In genomic region chr1:100127226-100127625, GRCh38 we compare ENCODE assay signal across 18 cellular contexts.
"Had no signal": no experiment of that assay in that cellular context is flagged by ENCODE, and none has a peak within 500 bp of the region (broad histone marks: within the 10 kb centered on the region; RNA-seq: fewer than 3 reads in every experiment).

No MANE protein-coding gene starts in this region.

- FAIRE-seq: RCC 7860 had no signal

- H3K27ac ChIP-seq: RWPE1 had no signal

- DNase-seq: Karpas-422, KG1, MM.1S, NCI-H1092 treated with DMSO at 0.1 percent for 48 hours, NCI-H1436, NCI-H187, NCI-H2029, NCI-H2081 treated with DMSO at 0.1 percent for 48 hours, NCI-H2171, NCI-H226, NCI-H446, NCI-H510A, NCI-H524 treated with DMSO at 0.1 percent for 48 hours, NCI-H69, NCI-H774, SHP77 had no signal
